ENCODE assay signal across 1 cellular context in the genomic region with DNA sequence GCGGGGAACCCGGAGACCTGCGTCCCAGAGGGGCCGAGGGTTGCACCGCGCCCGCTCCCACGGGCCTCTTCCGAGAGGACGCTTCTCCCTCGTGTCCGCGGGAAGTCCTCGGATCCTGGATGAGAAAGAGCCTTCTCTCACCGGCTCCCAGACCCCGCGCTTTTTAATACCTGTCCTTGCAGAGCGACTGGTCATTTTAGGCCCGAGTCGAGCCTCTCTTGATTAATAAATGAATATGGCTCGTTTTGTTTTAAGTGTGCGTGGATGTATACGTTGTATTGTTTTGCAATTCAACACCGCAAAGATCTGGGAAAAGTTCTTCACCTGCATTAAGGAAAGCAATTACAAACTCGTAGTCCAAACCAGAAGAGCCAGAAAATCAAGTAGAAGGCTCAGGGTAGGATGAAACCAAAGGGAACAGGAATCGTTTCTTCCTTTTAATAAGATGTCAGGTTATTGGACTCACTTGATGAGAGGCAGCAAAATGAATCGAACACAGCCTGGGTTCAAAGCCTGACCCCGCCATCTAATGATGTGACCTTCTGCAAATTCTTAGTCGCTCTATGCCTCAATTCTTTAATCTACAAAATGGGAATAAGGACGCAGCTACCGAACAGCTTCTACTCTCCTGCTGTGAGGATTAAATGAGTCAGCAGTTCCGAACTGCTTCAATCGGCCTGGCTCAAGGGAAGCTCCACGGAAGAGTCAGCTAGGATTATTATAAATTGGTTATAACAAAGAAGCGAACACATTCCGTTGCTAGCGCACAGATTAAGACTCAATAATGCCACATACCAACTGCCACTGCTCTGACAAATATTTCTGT.
TF ChIP-seq lines count a peak whose summit lies in the region.

No MANE protein-coding gene starts in this region.

TF ChIP-seq in H1, 55 proteins besides CTCF, POLR2A, EP300 and RAD21:
- TF ChIP-seq SP1 (IDR thresholded peaks at IDR 0.05; ENCODE audit: low read depth, low read length) (0 out of 2 replicates have a peak, but pooled peaks have one; percentile 9), JUND (IDR thresholded peaks at IDR 0.05; ENCODE audit: low read length) (peak; percentile 56; the same call in 1 of the 2 replicates), BACH1 (IDR thresholded peaks at IDR 0.05; ENCODE audit: low read length) (peak; percentile 96), TBP (IDR thresholded peaks at IDR 0.05; ENCODE audit: low read depth, low read length) (no peak), SIRT6 (IDR thresholded peaks at IDR 0.05; ENCODE audit: low read length) (no peak), SUZ12 (IDR thresholded peaks at IDR 0.05; ENCODE audit: low read length) (0 out of 2 replicates have a peak, but pooled peaks have one; percentile 38), MAFK (IDR thresholded peaks at IDR 0.05; ENCODE audit: low read depth, low read length) (peak; percentile 92), POU5F1 (IDR thresholded peaks at IDR 0.05; ENCODE audit: low read depth, low read length) (no peak), RBBP5 (IDR thresholded peaks at IDR 0.05; ENCODE audit: borderline replicate concordance, low read depth, low read length) (peak; percentile 2; the same call in 1 of the 2 replicates), KDM1A (IDR thresholded peaks at IDR 0.05; ENCODE audit: borderline replicate concordance, low read length) (peak; percentile 87), HDAC2 (IDR thresholded peaks at IDR 0.05; ENCODE audit: borderline replicate concordance in 1 of 2, low read depth in 2 of 2, low read length in 2 of 2) (peak in 1 of 2 experiments; percentile 68; a peak in 1 of 4 replicates)
- TF ChIP-seq, protein P1, sequence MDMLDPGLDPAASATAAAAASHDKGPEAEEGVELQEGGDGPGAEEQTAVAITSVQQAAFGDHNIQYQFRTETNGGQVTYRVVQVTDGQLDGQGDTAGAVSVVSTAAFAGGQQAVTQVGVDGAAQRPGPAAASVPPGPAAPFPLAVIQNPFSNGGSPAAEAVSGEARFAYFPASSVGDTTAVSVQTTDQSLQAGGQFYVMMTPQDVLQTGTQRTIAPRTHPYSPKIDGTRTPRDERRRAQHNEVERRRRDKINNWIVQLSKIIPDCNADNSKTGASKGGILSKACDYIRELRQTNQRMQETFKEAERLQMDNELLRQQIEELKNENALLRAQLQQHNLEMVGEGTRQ (IDR thresholded peaks at IDR 0.05; ENCODE audit: low read length), result no peak
- TF ChIP-seq, protein P2, sequence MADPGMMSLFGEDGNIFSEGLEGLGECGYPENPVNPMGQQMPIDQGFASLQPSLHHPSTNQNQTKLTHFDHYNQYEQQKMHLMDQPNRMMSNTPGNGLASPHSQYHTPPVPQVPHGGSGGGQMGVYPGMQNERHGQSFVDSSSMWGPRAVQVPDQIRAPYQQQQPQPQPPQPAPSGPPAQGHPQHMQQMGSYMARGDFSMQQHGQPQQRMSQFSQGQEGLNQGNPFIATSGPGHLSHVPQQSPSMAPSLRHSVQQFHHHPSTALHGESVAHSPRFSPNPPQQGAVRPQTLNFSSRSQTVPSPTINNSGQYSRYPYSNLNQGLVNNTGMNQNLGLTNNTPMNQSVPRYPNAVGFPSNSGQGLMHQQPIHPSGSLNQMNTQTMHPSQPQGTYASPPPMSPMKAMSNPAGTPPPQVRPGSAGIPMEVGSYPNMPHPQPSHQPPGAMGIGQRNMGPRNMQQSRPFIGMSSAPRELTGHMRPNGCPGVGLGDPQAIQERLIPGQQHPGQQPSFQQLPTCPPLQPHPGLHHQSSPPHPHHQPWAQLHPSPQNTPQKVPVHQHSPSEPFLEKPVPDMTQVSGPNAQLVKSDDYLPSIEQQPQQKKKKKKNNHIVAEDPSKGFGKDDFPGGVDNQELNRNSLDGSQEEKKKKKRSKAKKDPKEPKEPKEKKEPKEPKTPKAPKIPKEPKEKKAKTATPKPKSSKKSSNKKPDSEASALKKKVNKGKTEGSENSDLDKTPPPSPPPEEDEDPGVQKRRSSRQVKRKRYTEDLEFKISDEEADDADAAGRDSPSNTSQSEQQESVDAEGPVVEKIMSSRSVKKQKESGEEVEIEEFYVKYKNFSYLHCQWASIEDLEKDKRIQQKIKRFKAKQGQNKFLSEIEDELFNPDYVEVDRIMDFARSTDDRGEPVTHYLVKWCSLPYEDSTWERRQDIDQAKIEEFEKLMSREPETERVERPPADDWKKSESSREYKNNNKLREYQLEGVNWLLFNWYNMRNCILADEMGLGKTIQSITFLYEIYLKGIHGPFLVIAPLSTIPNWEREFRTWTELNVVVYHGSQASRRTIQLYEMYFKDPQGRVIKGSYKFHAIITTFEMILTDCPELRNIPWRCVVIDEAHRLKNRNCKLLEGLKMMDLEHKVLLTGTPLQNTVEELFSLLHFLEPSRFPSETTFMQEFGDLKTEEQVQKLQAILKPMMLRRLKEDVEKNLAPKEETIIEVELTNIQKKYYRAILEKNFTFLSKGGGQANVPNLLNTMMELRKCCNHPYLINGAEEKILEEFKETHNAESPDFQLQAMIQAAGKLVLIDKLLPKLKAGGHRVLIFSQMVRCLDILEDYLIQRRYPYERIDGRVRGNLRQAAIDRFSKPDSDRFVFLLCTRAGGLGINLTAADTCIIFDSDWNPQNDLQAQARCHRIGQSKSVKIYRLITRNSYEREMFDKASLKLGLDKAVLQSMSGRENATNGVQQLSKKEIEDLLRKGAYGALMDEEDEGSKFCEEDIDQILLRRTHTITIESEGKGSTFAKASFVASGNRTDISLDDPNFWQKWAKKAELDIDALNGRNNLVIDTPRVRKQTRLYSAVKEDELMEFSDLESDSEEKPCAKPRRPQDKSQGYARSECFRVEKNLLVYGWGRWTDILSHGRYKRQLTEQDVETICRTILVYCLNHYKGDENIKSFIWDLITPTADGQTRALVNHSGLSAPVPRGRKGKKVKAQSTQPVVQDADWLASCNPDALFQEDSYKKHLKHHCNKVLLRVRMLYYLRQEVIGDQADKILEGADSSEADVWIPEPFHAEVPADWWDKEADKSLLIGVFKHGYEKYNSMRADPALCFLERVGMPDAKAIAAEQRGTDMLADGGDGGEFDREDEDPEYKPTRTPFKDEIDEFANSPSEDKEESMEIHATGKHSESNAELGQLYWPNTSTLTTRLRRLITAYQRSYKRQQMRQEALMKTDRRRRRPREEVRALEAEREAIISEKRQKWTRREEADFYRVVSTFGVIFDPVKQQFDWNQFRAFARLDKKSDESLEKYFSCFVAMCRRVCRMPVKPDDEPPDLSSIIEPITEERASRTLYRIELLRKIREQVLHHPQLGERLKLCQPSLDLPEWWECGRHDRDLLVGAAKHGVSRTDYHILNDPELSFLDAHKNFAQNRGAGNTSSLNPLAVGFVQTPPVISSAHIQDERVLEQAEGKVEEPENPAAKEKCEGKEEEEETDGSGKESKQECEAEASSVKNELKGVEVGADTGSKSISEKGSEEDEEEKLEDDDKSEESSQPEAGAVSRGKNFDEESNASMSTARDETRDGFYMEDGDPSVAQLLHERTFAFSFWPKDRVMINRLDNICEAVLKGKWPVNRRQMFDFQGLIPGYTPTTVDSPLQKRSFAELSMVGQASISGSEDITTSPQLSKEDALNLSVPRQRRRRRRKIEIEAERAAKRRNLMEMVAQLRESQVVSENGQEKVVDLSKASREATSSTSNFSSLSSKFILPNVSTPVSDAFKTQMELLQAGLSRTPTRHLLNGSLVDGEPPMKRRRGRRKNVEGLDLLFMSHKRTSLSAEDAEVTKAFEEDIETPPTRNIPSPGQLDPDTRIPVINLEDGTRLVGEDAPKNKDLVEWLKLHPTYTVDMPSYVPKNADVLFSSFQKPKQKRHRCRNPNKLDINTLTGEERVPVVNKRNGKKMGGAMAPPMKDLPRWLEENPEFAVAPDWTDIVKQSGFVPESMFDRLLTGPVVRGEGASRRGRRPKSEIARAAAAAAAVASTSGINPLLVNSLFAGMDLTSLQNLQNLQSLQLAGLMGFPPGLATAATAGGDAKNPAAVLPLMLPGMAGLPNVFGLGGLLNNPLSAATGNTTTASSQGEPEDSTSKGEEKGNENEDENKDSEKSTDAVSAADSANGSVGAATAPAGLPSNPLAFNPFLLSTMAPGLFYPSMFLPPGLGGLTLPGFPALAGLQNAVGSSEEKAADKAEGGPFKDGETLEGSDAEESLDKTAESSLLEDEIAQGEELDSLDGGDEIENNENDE (IDR thresholded peaks at IDR 0.05; ENCODE audit: insufficient replicate concordance, low read length), result no peak
- TF ChIP-seq, protein P3, sequence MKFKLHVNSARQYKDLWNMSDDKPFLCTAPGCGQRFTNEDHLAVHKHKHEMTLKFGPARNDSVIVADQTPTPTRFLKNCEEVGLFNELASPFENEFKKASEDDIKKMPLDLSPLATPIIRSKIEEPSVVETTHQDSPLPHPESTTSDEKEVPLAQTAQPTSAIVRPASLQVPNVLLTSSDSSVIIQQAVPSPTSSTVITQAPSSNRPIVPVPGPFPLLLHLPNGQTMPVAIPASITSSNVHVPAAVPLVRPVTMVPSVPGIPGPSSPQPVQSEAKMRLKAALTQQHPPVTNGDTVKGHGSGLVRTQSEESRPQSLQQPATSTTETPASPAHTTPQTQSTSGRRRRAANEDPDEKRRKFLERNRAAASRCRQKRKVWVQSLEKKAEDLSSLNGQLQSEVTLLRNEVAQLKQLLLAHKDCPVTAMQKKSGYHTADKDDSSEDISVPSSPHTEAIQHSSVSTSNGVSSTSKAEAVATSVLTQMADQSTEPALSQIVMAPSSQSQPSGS (IDR thresholded peaks at IDR 0.05; ENCODE audit: low read length), result no peak
